Comparison of ENCODE assay signal across 1 cellular context in the genomic region with DNA sequence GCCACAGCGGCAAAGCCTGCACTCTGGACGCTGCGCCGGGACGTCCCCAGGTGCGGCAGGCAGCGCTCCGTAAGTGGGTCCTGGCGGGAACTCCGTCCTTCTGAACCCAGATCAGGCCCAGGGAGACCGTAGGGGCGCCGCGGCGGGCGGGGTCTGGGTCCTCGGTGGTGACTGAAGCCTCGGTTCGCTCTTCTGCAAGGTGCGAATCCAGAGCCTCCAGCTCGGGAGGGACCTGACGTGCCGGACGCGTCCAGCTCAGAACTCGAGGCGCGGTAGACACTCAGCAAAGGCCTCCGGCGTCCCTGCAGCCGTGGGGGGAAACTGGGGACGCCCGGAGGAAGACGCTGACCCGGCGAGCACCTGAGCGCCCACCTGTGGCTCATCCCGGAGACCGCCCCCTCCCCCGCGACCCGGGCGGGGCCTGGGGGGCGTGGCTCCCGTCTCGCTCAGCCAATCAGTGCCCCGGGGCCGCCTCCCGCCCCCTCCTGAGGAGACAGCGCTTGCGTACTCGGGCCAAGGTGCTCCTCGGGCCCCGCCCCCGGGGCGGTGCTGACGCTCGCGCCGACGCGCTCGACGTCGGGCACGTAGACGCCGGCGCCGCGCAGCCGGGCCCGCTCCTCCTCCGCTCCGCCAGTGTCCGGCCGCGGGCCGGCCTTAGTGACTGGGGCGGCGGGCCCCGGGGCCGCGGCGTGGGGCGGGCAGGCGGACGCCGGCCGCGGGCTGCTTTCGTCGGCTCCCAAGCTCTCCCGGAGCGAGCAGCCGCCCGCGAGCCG.
TF ChIP-seq lines count a peak whose summit lies in the region.

TSS of gene PPFIA1 (plus strand) at position 587 of the 773 bp plus-strand sequence. CDS start 1,483 bp downstream, outside the sequence.

TF ChIP-seq in K562, 482 proteins besides CTCF, POLR2A, EP300 and RAD21 (continued from another document and continues in another):
- TF ChIP-seq POLR3G (IDR thresholded peaks at IDR 0.05; ENCODE audit: extremely low read depth, insufficient read length, insufficient replicate concordance) (no peak), RB1 (IDR thresholded peaks at IDR 0.05; ENCODE audit: low read depth) (peak; percentile 62), SMAD4 (CRISPR knock-in tag; conservative IDR thresholded peaks at IDR 0.05) (peak; percentile 81), GTF2E2 (tag; IDR thresholded peaks at IDR 0.05) (no peak), HIVEP1 (CRISPR knock-in tag; IDR thresholded peaks at IDR 0.05) (no peak), GTF2F1 (IDR thresholded peaks at IDR 0.05; ENCODE audit: low read depth, low read length) (no peak), HMG20B (CRISPR knock-in tag; IDR thresholded peaks at IDR 0.05) (no peak), PHB2 (IDR thresholded peaks at IDR 0.05; ENCODE audit: low read depth) (no peak), ZBTB33 (CRISPR knock-in tag; IDR thresholded peaks at IDR 0.05) (0 out of 2 replicates have a peak, but pooled peaks have one; percentile 31), KDM5B (IDR thresholded peaks at IDR 0.05; ENCODE audit: insufficient replicate concordance, low read depth, low read length) (peak; percentile 73), UBTF (IDR thresholded peaks at IDR 0.05; ENCODE audit: borderline replicate concordance in 1 of 2, low read depth in 2 of 2, low read length in 2 of 2) (peak; percentile 46 to 50; a peak in 1 of 4 replicates), SIRT6 (IDR thresholded peaks at IDR 0.05; ENCODE audit: low read depth, low read length) (no peak), ETV6 (IDR thresholded peaks at IDR 0.05; ENCODE audit: borderline replicate concordance in 1 of 2, low read depth in 2 of 2, low read length in 1 of 2) (no peak), ETV6 (CRISPR knock-in tag; IDR thresholded peaks at IDR 0.05; ENCODE audit: borderline replicate concordance) (no peak), NFYB (IDR thresholded peaks at IDR 0.05; ENCODE audit: extremely low read depth, insufficient read length) (peak; percentile 92), GABPB1 (CRISPR knock-in tag; IDR thresholded peaks at IDR 0.05) (peak; percentile 15; the same call in 1 of the 2 replicates), ZNF444 (CRISPR knock-in tag; IDR thresholded peaks at IDR 0.05) (peak; percentile 91), ZNF217 (CRISPR knock-in tag; IDR thresholded peaks at IDR 0.05) (no peak), SREBF1 (IDR thresholded peaks at IDR 0.05; ENCODE audit: borderline replicate concordance, low read depth, low read length) (no peak)
- TF ChIP-seq, protein P1, sequence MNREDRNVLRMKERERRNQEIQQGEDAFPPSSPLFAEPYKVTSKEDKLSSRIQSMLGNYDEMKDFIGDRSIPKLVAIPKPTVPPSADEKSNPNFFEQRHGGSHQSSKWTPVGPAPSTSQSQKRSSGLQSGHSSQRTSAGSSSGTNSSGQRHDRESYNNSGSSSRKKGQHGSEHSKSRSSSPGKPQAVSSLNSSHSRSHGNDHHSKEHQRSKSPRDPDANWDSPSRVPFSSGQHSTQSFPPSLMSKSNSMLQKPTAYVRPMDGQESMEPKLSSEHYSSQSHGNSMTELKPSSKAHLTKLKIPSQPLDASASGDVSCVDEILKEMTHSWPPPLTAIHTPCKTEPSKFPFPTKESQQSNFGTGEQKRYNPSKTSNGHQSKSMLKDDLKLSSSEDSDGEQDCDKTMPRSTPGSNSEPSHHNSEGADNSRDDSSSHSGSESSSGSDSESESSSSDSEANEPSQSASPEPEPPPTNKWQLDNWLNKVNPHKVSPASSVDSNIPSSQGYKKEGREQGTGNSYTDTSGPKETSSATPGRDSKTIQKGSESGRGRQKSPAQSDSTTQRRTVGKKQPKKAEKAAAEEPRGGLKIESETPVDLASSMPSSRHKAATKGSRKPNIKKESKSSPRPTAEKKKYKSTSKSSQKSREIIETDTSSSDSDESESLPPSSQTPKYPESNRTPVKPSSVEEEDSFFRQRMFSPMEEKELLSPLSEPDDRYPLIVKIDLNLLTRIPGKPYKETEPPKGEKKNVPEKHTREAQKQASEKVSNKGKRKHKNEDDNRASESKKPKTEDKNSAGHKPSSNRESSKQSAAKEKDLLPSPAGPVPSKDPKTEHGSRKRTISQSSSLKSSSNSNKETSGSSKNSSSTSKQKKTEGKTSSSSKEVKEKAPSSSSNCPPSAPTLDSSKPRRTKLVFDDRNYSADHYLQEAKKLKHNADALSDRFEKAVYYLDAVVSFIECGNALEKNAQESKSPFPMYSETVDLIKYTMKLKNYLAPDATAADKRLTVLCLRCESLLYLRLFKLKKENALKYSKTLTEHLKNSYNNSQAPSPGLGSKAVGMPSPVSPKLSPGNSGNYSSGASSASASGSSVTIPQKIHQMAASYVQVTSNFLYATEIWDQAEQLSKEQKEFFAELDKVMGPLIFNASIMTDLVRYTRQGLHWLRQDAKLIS (CRISPR knock-in tag; IDR thresholded peaks at IDR 0.05) = no peak
- TF ChIP-seq, protein P2, sequence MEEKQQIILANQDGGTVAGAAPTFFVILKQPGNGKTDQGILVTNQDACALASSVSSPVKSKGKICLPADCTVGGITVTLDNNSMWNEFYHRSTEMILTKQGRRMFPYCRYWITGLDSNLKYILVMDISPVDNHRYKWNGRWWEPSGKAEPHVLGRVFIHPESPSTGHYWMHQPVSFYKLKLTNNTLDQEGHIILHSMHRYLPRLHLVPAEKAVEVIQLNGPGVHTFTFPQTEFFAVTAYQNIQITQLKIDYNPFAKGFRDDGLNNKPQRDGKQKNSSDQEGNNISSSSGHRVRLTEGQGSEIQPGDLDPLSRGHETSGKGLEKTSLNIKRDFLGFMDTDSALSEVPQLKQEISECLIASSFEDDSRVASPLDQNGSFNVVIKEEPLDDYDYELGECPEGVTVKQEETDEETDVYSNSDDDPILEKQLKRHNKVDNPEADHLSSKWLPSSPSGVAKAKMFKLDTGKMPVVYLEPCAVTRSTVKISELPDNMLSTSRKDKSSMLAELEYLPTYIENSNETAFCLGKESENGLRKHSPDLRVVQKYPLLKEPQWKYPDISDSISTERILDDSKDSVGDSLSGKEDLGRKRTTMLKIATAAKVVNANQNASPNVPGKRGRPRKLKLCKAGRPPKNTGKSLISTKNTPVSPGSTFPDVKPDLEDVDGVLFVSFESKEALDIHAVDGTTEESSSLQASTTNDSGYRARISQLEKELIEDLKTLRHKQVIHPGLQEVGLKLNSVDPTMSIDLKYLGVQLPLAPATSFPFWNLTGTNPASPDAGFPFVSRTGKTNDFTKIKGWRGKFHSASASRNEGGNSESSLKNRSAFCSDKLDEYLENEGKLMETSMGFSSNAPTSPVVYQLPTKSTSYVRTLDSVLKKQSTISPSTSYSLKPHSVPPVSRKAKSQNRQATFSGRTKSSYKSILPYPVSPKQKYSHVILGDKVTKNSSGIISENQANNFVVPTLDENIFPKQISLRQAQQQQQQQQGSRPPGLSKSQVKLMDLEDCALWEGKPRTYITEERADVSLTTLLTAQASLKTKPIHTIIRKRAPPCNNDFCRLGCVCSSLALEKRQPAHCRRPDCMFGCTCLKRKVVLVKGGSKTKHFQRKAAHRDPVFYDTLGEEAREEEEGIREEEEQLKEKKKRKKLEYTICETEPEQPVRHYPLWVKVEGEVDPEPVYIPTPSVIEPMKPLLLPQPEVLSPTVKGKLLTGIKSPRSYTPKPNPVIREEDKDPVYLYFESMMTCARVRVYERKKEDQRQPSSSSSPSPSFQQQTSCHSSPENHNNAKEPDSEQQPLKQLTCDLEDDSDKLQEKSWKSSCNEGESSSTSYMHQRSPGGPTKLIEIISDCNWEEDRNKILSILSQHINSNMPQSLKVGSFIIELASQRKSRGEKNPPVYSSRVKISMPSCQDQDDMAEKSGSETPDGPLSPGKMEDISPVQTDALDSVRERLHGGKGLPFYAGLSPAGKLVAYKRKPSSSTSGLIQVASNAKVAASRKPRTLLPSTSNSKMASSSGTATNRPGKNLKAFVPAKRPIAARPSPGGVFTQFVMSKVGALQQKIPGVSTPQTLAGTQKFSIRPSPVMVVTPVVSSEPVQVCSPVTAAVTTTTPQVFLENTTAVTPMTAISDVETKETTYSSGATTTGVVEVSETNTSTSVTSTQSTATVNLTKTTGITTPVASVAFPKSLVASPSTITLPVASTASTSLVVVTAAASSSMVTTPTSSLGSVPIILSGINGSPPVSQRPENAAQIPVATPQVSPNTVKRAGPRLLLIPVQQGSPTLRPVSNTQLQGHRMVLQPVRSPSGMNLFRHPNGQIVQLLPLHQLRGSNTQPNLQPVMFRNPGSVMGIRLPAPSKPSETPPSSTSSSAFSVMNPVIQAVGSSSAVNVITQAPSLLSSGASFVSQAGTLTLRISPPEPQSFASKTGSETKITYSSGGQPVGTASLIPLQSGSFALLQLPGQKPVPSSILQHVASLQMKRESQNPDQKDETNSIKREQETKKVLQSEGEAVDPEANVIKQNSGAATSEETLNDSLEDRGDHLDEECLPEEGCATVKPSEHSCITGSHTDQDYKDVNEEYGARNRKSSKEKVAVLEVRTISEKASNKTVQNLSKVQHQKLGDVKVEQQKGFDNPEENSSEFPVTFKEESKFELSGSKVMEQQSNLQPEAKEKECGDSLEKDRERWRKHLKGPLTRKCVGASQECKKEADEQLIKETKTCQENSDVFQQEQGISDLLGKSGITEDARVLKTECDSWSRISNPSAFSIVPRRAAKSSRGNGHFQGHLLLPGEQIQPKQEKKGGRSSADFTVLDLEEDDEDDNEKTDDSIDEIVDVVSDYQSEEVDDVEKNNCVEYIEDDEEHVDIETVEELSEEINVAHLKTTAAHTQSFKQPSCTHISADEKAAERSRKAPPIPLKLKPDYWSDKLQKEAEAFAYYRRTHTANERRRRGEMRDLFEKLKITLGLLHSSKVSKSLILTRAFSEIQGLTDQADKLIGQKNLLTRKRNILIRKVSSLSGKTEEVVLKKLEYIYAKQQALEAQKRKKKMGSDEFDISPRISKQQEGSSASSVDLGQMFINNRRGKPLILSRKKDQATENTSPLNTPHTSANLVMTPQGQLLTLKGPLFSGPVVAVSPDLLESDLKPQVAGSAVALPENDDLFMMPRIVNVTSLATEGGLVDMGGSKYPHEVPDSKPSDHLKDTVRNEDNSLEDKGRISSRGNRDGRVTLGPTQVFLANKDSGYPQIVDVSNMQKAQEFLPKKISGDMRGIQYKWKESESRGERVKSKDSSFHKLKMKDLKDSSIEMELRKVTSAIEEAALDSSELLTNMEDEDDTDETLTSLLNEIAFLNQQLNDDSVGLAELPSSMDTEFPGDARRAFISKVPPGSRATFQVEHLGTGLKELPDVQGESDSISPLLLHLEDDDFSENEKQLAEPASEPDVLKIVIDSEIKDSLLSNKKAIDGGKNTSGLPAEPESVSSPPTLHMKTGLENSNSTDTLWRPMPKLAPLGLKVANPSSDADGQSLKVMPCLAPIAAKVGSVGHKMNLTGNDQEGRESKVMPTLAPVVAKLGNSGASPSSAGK (IDR thresholded peaks at IDR 0.05) = peak; percentile 32; the same call in 1 of the 2 replicates
- TF ChIP-seq, protein P3, sequence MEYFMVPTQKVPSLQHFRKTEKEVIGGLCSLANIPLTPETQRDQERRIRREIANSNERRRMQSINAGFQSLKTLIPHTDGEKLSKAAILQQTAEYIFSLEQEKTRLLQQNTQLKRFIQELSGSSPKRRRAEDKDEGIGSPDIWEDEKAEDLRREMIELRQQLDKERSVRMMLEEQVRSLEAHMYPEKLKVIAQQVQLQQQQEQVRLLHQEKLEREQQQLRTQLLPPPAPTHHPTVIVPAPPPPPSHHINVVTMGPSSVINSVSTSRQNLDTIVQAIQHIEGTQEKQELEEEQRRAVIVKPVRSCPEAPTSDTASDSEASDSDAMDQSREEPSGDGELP (CRISPR knock-in tag; IDR thresholded peaks at IDR 0.05; ENCODE audit: borderline replicate concordance) = peak; percentile 61; the same call in 1 of the 2 replicates
- TF ChIP-seq, protein P4, sequence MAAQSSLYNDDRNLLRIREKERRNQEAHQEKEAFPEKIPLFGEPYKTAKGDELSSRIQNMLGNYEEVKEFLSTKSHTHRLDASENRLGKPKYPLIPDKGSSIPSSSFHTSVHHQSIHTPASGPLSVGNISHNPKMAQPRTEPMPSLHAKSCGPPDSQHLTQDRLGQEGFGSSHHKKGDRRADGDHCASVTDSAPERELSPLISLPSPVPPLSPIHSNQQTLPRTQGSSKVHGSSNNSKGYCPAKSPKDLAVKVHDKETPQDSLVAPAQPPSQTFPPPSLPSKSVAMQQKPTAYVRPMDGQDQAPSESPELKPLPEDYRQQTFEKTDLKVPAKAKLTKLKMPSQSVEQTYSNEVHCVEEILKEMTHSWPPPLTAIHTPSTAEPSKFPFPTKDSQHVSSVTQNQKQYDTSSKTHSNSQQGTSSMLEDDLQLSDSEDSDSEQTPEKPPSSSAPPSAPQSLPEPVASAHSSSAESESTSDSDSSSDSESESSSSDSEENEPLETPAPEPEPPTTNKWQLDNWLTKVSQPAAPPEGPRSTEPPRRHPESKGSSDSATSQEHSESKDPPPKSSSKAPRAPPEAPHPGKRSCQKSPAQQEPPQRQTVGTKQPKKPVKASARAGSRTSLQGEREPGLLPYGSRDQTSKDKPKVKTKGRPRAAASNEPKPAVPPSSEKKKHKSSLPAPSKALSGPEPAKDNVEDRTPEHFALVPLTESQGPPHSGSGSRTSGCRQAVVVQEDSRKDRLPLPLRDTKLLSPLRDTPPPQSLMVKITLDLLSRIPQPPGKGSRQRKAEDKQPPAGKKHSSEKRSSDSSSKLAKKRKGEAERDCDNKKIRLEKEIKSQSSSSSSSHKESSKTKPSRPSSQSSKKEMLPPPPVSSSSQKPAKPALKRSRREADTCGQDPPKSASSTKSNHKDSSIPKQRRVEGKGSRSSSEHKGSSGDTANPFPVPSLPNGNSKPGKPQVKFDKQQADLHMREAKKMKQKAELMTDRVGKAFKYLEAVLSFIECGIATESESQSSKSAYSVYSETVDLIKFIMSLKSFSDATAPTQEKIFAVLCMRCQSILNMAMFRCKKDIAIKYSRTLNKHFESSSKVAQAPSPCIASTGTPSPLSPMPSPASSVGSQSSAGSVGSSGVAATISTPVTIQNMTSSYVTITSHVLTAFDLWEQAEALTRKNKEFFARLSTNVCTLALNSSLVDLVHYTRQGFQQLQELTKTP (IDR thresholded peaks at IDR 0.05; ENCODE audit: low read depth in 1 of 2, partially characterized antibody in 2 of 2) = no peak
